In the genomic region with DNA sequence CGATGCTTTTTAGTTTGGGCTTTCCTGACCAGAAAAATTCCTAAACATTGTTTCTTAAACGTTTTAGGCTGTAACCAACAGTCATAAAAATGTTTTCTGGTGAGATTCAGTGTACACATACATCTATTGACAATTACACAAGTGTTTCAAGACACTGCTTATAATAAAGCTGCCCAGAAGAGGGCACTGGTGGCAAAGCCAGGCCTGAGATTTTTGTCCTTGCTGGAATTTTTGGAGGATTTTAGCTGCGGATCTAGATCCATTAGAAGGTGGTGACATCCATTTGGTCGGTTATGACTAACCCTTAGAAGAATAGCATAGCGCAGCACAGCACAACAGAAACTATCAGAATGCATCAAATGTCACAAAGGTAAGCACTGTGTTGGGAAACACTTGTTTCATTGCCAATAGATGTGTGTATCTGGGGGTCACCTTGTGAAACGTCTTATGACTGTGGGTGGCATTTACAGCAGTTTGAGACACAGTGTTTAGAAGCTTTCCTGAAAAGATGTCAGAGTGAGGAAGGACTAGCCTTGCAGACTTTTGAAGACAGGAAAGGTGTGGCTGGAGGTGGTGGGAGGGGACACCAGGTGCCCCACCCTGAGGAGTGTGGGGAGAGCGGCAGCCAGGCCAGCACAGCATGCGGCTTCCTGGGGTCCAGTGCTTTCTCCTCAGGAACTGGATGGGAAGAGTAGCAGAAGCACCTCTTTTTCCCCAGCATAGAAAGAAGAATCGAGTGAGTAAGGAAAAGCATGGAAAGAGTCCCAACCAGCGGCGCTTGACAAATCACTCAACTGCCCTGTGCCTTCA, we compare ENCODE assay signal across 8 cellular contexts. TPM values are rescaled to one million over a fixed set of nuclear protein-coding genes. Genes with fewer than 3 reads are reported as not detected.
DNase-seq lines count a peak whose midpoint lies in the region; ATAC-seq, FAIRE-seq and TF ChIP-seq lines count a peak whose summit lies in the region.

No MANE protein-coding gene starts in this region.

- no peak overlapping the region for H3K4me3 ChIP-seq in upper lobe of right lung

- H3K36me3 ChIP-seq in upper lobe of right lung: no peaks in the 10 kb centered on the region

- no peaks in the 10 kb centered on the region for H3K27me3 ChIP-seq in upper lobe of right lung

- no peaks in the 10 kb centered on the region for H3K9me3 ChIP-seq in upper lobe of right lung

- intact Hi-C loops in left ventricle myocardium superior (cut with micrococcal nuclease): no loop called here
- intact Hi-C loops in upper lobe of right lung (cut with DNase I): no loop called here

- DNase-seq in NCI-H82 (lab: John Stamatoyannopoulos, UW) (peak; percentile 42), NCI-H82 treated with DMSO at 0.1 percent for 48 hours (lab: John Stamatoyannopoulos, UW; ENCODE audit: unreplicated experiment) (no peak), left ventricle myocardium superior (no peak), upper lobe of right lung (no peak), NCI-H187 treated with DMSO at 0.1 percent for 48 hours (lab: John Stamatoyannopoulos, UW) (no peak)

- H3K27ac ChIP-seq in upper lobe of right lung: no peak overlapping the region

- FAIRE-seq in TTC549 (lab: Jason Lieb, UNC): peak; percentile 71

- ATAC-seq in left ventricle myocardium superior (peak; percentile 20), upper lobe of right lung (no peak), GM19395 (IDR thresholded peaks at IDR 0.05; ENCODE audit: unreplicated experiment) (no peak), HG02759 (IDR thresholded peaks at IDR 0.05; ENCODE audit: unreplicated experiment) (no peak)

- H3K4me1 ChIP-seq in upper lobe of right lung: no peaks in the 10 kb centered on the region

- peak; percentile 43 for TF ChIP-seq CTCF in upper lobe of right lung (IDR thresholded peaks at IDR 0.05)

RNA-seq across cellular contexts. Expression of gene FKBP4, which starts 54.7 kb away (rescaled TPM):
- total RNA-seq in left ventricle myocardium superior: 59.0 TPM
- 56.9 TPM for total RNA-seq in upper lobe of right lung
